1 cellular context compared by ENCODE assay signal in the genomic region with DNA sequence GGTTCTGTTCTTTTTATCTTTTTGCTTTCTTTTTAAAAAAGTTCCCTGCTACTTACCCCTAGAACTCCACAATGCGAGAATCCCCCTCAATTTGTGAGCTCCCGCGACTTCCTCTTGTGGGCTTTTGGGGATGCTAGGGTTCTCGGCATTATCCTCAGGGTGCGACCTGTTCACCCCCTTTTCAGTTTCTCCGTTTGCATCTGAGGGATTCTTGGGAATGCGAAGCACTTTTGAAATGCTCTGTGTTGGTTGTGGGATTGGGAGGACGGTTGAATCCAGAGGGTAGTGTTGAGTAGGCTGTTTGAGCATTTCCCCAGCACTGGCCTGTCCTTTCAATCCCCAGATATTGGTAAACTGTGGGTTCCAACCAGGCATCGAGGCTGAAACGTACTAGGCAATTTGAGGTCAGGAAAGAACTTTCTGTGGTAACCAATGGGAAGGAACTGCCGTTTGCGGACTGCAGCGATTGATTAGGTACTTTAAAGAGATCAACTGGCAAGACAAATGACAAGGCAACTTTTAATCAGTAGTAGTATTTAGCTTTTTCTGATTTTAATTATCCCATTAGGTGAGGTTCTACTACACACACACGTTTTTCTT.
TF ChIP-seq lines count a peak whose summit lies in the region.

No MANE protein-coding gene starts in this region.

TF ChIP-seq in HepG2, 621 proteins besides CTCF, POLR2A, EP300 and RAD21 (continued from another document and continues in another):
- TF ChIP-seq, protein P1, sequence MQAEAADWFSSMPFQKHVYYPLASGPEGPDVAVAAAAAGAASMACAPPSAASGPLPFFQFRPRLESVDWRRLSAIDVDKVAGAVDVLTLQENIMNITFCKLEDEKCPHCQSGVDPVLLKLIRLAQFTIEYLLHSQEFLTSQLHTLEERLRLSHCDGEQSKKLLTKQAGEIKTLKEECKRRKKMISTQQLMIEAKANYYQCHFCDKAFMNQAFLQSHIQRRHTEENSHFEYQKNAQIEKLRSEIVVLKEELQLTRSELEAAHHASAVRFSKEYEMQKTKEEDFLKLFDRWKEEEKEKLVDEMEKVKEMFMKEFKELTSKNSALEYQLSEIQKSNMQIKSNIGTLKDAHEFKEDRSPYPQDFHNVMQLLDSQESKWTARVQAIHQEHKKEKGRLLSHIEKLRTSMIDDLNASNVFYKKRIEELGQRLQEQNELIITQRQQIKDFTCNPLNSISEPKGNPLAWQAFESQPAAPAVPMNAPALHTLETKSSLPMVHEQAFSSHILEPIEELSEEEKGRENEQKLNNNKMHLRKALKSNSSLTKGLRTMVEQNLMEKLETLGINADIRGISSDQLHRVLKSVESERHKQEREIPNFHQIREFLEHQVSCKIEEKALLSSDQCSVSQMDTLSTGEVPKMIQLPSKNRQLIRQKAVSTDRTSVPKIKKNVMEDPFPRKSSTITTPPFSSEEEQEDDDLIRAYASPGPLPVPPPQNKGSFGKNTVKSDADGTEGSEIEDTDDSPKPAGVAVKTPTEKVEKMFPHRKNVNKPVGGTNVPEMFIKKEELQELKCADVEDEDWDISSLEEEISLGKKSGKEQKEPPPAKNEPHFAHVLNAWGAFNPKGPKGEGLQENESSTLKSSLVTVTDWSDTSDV (CRISPR knock-in tag; IDR thresholded peaks at IDR 0.05) = no peak
- no peak for TF ChIP-seq NFRKB (IDR thresholded peaks at IDR 0.05)
- TF ChIP-seq CREB1 (IDR thresholded peaks at IDR 0.05) = no peak
- TF ChIP-seq CREB1 (CRISPR knock-in tag; IDR thresholded peaks at IDR 0.05) = peak; percentile 8; the same call in 1 of the 2 replicates
- peak; percentile 42; the same call in 1 of the 2 replicates for TF ChIP-seq POLR2G (IDR thresholded peaks at IDR 0.05; ENCODE audit: low read depth, low read length)
- TF ChIP-seq, protein P2, sequence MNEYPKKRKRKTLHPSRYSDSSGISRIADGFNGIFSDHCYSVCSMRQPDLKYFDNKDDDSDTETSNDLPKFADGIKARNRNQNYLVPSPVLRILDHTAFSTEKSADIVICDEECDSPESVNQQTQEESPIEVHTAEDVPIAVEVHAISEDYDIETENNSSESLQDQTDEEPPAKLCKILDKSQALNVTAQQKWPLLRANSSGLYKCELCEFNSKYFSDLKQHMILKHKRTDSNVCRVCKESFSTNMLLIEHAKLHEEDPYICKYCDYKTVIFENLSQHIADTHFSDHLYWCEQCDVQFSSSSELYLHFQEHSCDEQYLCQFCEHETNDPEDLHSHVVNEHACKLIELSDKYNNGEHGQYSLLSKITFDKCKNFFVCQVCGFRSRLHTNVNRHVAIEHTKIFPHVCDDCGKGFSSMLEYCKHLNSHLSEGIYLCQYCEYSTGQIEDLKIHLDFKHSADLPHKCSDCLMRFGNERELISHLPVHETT (CRISPR knock-in tag; conservative IDR thresholded peaks at IDR 0.05) = 0 out of 2 replicates have a peak, but pooled peaks have one; percentile 2
- TF ChIP-seq MBD4 (IDR thresholded peaks at IDR 0.05; ENCODE audit: borderline replicate concordance, low read length) = 0 out of 2 replicates have a peak, but pooled peaks have one; percentile 31
- no peak; the same call in 1 of the 2 replicates for TF ChIP-seq TGIF2 (CRISPR knock-in tag; IDR thresholded peaks at IDR 0.05)
- TF ChIP-seq ZNF333 (CRISPR knock-in tag; IDR thresholded peaks at IDR 0.05; ENCODE audit: borderline replicate concordance) = no peak
- TF ChIP-seq, protein P3, sequence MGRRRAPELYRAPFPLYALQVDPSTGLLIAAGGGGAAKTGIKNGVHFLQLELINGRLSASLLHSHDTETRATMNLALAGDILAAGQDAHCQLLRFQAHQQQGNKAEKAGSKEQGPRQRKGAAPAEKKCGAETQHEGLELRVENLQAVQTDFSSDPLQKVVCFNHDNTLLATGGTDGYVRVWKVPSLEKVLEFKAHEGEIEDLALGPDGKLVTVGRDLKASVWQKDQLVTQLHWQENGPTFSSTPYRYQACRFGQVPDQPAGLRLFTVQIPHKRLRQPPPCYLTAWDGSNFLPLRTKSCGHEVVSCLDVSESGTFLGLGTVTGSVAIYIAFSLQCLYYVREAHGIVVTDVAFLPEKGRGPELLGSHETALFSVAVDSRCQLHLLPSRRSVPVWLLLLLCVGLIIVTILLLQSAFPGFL (CRISPR knock-in tag; IDR thresholded peaks at IDR 0.05) = no peak
- TF ChIP-seq, protein P4, sequence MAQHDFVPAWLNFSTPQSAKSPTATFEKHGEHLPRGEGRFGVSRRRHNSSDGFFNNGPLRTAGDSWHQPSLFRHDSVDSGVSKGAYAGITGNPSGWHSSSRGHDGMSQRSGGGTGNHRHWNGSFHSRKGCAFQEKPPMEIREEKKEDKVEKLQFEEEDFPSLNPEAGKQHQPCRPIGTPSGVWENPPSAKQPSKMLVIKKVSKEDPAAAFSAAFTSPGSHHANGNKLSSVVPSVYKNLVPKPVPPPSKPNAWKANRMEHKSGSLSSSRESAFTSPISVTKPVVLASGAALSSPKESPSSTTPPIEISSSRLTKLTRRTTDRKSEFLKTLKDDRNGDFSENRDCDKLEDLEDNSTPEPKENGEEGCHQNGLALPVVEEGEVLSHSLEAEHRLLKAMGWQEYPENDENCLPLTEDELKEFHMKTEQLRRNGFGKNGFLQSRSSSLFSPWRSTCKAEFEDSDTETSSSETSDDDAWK (CRISPR knock-in tag; IDR thresholded peaks at IDR 0.05) = no peak
- TF ChIP-seq ZNF33B (CRISPR knock-in tag; IDR thresholded peaks at IDR 0.05) = no peak
- TF ChIP-seq, protein P5, sequence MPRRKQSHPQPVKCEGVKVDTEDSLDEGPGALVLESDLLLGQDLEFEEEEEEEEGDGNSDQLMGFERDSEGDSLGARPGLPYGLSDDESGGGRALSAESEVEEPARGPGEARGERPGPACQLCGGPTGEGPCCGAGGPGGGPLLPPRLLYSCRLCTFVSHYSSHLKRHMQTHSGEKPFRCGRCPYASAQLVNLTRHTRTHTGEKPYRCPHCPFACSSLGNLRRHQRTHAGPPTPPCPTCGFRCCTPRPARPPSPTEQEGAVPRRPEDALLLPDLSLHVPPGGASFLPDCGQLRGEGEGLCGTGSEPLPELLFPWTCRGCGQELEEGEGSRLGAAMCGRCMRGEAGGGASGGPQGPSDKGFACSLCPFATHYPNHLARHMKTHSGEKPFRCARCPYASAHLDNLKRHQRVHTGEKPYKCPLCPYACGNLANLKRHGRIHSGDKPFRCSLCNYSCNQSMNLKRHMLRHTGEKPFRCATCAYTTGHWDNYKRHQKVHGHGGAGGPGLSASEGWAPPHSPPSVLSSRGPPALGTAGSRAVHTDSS (CRISPR knock-in tag; conservative IDR thresholded peaks at IDR 0.05) = no peak
- no peak for TF ChIP-seq ZFY (CRISPR knock-in tag; IDR thresholded peaks at IDR 0.05)
- TF ChIP-seq, protein P6, sequence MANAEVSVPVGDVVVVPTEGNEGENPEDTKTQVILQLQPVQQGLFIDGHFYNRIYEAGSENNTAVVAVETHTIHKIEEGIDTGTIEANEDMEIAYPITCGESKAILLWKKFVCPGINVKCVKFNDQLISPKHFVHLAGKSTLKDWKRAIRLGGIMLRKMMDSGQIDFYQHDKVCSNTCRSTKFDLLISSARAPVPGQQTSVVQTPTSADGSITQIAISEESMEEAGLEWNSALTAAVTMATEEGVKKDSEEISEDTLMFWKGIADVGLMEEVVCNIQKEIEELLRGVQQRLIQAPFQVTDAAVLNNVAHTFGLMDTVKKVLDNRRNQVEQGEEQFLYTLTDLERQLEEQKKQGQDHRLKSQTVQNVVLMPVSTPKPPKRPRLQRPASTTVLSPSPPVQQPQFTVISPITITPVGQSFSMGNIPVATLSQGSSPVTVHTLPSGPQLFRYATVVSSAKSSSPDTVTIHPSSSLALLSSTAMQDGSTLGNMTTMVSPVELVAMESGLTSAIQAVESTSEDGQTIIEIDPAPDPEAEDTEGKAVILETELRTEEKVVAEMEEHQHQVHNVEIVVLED (CRISPR knock-in tag; IDR thresholded peaks at IDR 0.05; ENCODE audit: borderline replicate concordance) = peak; percentile 7; the same call in 1 of the 2 replicates
- TF ChIP-seq ZNF17 (CRISPR knock-in tag; IDR thresholded peaks at IDR 0.05) = no peak
- TF ChIP-seq, protein P7, sequence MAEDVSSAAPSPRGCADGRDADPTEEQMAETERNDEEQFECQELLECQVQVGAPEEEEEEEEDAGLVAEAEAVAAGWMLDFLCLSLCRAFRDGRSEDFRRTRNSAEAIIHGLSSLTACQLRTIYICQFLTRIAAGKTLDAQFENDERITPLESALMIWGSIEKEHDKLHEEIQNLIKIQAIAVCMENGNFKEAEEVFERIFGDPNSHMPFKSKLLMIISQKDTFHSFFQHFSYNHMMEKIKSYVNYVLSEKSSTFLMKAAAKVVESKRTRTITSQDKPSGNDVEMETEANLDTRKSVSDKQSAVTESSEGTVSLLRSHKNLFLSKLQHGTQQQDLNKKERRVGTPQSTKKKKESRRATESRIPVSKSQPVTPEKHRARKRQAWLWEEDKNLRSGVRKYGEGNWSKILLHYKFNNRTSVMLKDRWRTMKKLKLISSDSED (CRISPR knock-in tag; IDR thresholded peaks at IDR 0.05) = 0 out of 2 replicates have a peak, but pooled peaks have one; percentile 56
- TF ChIP-seq YEATS4 (CRISPR knock-in tag; IDR thresholded peaks at IDR 0.05; ENCODE audit: borderline replicate concordance) = no peak
- TF ChIP-seq SAP130 (CRISPR knock-in tag; IDR thresholded peaks at IDR 0.05; ENCODE audit: low read depth) = no peak
- TF ChIP-seq PPARG (CRISPR knock-in tag; conservative IDR thresholded peaks at IDR 0.05) = no peak
- no peak for TF ChIP-seq ZNF232 (CRISPR knock-in tag; IDR thresholded peaks at IDR 0.05; ENCODE audit: borderline replicate concordance)
- no peak for TF ChIP-seq HIVEP1 (CRISPR knock-in tag; IDR thresholded peaks at IDR 0.05)
- TF ChIP-seq ZNF451 (CRISPR knock-in tag; IDR thresholded peaks at IDR 0.05) = no peak
- TF ChIP-seq, protein P8, sequence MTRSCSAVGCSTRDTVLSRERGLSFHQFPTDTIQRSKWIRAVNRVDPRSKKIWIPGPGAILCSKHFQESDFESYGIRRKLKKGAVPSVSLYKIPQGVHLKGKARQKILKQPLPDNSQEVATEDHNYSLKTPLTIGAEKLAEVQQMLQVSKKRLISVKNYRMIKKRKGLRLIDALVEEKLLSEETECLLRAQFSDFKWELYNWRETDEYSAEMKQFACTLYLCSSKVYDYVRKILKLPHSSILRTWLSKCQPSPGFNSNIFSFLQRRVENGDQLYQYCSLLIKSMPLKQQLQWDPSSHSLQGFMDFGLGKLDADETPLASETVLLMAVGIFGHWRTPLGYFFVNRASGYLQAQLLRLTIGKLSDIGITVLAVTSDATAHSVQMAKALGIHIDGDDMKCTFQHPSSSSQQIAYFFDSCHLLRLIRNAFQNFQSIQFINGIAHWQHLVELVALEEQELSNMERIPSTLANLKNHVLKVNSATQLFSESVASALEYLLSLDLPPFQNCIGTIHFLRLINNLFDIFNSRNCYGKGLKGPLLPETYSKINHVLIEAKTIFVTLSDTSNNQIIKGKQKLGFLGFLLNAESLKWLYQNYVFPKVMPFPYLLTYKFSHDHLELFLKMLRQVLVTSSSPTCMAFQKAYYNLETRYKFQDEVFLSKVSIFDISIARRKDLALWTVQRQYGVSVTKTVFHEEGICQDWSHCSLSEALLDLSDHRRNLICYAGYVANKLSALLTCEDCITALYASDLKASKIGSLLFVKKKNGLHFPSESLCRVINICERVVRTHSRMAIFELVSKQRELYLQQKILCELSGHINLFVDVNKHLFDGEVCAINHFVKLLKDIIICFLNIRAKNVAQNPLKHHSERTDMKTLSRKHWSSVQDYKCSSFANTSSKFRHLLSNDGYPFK (CRISPR knock-in tag; IDR thresholded peaks at IDR 0.05; ENCODE audit: borderline replicate concordance) = peak; percentile 87
- TF ChIP-seq ZNF564 (CRISPR knock-in tag; IDR thresholded peaks at IDR 0.05) = no peak; the same call in 1 of the 2 replicates
- no peak for TF ChIP-seq ZNF224 (CRISPR knock-in tag; IDR thresholded peaks at IDR 0.05)
- no peak for TF ChIP-seq SNAI1 (CRISPR knock-in tag; IDR thresholded peaks at IDR 0.05; ENCODE audit: borderline replicate concordance)
- no peak; the same call in 1 of the 2 replicates for TF ChIP-seq RXRB (CRISPR knock-in tag; IDR thresholded peaks at IDR 0.05; ENCODE audit: borderline replicate concordance)
- 0 out of 2 replicates have a peak, but pooled peaks have one; percentile 18 for TF ChIP-seq ZNF441 (CRISPR knock-in tag; IDR thresholded peaks at IDR 0.05; ENCODE audit: borderline replicate concordance)
- TF ChIP-seq ZNF432 (CRISPR knock-in tag; IDR thresholded peaks at IDR 0.05; ENCODE audit: borderline replicate concordance) = no peak
- TF ChIP-seq SRSF1 (optimal IDR thresholded peaks at IDR 0.05; ENCODE audit: low read depth, low read length) = no peak
- TF ChIP-seq PAF1 (CRISPR knock-in tag; IDR thresholded peaks at IDR 0.05) = no peak
- TF ChIP-seq GATAD1 (CRISPR knock-in tag; IDR thresholded peaks at IDR 0.05) = 0 out of 2 replicates have a peak, but pooled peaks have one; percentile 37
- no peak for TF ChIP-seq RNF2 (conservative IDR thresholded peaks at IDR 0.05; ENCODE audit: low read depth)
- no peak for TF ChIP-seq ZNF383 (CRISPR knock-in tag; IDR thresholded peaks at IDR 0.05; ENCODE audit: borderline replicate concordance)
- TF ChIP-seq, protein P9, sequence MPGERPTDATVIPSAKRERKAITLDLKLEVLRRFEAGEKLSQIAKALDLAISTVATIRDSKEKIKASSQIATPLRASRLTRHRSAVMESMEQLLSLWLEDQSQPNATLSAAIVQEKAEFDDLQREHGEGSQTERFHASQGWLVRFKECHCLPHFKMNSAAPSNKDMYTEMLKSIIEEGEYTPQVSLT (CRISPR knock-in tag; IDR thresholded peaks at IDR 0.05; ENCODE audit: borderline replicate concordance, low read depth) = no peak
- TF ChIP-seq ZFP90 (CRISPR knock-in tag; IDR thresholded peaks at IDR 0.05; ENCODE audit: borderline replicate concordance) = no peak
- TF ChIP-seq ZNF772 (CRISPR knock-in tag; IDR thresholded peaks at IDR 0.05) = peak; percentile 57; the same call in 1 of the 2 replicates
- TF ChIP-seq ZNF878 (CRISPR knock-in tag; IDR thresholded peaks at IDR 0.05) = 0 out of 2 replicates have a peak, but pooled peaks have one; percentile 7
- no peak for TF ChIP-seq FOXP1 (IDR thresholded peaks at IDR 0.05)
- TF ChIP-seq FOXP1 (CRISPR knock-in tag; IDR thresholded peaks at IDR 0.05) = no peak
- no peak for TF ChIP-seq ZC3H13 (CRISPR knock-in tag; IDR thresholded peaks at IDR 0.05)
- peak; percentile 90 for TF ChIP-seq ASH2L (IDR thresholded peaks at IDR 0.05; ENCODE audit: insufficient read length, low read depth, low read length)
- no peak for TF ChIP-seq NCOA1 (CRISPR knock-in tag; IDR thresholded peaks at IDR 0.05)
- TF ChIP-seq ZNF138 (CRISPR knock-in tag; IDR thresholded peaks at IDR 0.05; ENCODE audit: low read depth) = no peak
- no peak for TF ChIP-seq HCFC1 (IDR thresholded peaks at IDR 0.05; ENCODE audit: low read depth, low read length)
- TF ChIP-seq ZNF768 (CRISPR knock-in tag; IDR thresholded peaks at IDR 0.05) = no peak
- TF ChIP-seq, protein P10, sequence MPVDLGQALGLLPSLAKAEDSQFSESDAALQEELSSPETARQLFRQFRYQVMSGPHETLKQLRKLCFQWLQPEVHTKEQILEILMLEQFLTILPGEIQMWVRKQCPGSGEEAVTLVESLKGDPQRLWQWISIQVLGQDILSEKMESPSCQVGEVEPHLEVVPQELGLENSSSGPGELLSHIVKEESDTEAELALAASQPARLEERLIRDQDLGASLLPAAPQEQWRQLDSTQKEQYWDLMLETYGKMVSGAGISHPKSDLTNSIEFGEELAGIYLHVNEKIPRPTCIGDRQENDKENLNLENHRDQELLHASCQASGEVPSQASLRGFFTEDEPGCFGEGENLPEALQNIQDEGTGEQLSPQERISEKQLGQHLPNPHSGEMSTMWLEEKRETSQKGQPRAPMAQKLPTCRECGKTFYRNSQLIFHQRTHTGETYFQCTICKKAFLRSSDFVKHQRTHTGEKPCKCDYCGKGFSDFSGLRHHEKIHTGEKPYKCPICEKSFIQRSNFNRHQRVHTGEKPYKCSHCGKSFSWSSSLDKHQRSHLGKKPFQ (CRISPR knock-in tag; IDR thresholded peaks at IDR 0.05; ENCODE audit: insufficient replicate concordance) = peak; percentile 11
- no peak for TF ChIP-seq ZNF460 (CRISPR knock-in tag; IDR thresholded peaks at IDR 0.05; ENCODE audit: borderline replicate concordance)
